ENCODE assay signal across 11 cellular contexts in genomic region chr6:118787746-118788419, GRCh38.
DNase-seq lines count a peak whose midpoint lies in the region; ATAC-seq and TF ChIP-seq lines count a peak whose summit lies in the region.
"Had no signal": no experiment of that assay in that cellular context is flagged by ENCODE, and none has a peak within 500 bp of the region (broad histone marks: within the 10 kb centered on the region; RNA-seq: fewer than 3 reads in every experiment).

No MANE protein-coding gene starts in this region.

- no peak overlapping the region for H3K4me3 Mint-ChIP-seq in activated B cell treated with CpG ODN at 0.5 μM for 24 hours

- no peaks in the 10 kb centered on the region for H3K9me3 Mint-ChIP-seq in activated B cell treated with CpG ODN at 0.5 μM for 24 hours

- intact Hi-C loops in activated B cell treated with CpG ODN at 0.5 μM for 24 hours (cut with micrococcal nuclease): no loop called here

- peaks cover 24% of the 10 kb centered on the region for H3K4me1 Mint-ChIP-seq in activated B cell treated with CpG ODN at 0.5 μM for 24 hours

- no peak for TF ChIP-seq CTCF in activated B cell treated with CpG ODN at 0.5 μM for 24 hours (IDR thresholded peaks at IDR 0.05)

- peak overlapping the region; percentile 31 for H3K27ac Mint-ChIP-seq in activated B cell treated with CpG ODN at 0.5 μM for 24 hours

- POLR2A ChIA-PET in activated B cell treated with CpG ODN at 0.5 μM for 24 hours (lab: Charles Lee): no interaction called here

- H3K36me3 Mint-ChIP-seq in activated B cell treated with CpG ODN at 0.5 μM for 24 hours (ENCODE audit: low read depth): no peaks in the 10 kb centered on the region

- H3K27me3 Mint-ChIP-seq in activated B cell treated with CpG ODN at 0.5 μM for 24 hours: no peaks in the 10 kb centered on the region

- ATAC-seq in activated B cell treated with CpG ODN at 0.5 μM for 24 hours (ENCODE audit: low read depth) (no peak), HG03520 (IDR thresholded peaks at IDR 0.05; ENCODE audit: unreplicated experiment) (no peak), HG03175 (IDR thresholded peaks at IDR 0.05; ENCODE audit: unreplicated experiment) (no peak), GM21737 (IDR thresholded peaks at IDR 0.05; ENCODE audit: unreplicated experiment) (no peak)

- CTCF ChIA-PET in activated B cell treated with CpG ODN at 0.5 μM for 24 hours (lab: Charles Lee): interaction anchor here (1.3 to 3.0 kb wide), 3 partner anchors 12 to 223 kb away, joined by 3 to 19 read pairs (median 8); no protein-coding TSS in a partner anchor

- DNase-seq in AML-193 (lab: John Stamatoyannopoulos, UW) (peak; percentile 73 to 76), COLO829 (ENCODE audit: low spot score) (peak; percentile 36), activated B cell treated with CpG ODN at 0.5 μM for 24 hours (no peak), left kidney (ENCODE audit: low read depth, low spot score) (peak; percentile 15), kidney tubule cell (ENCODE audit: low spot score) (no peak)
- DNase-seq: activated CD4-positive, CD25-positive, alpha-beta regulatory T cell treated with anti-CD3 and anti-CD28 coated beads, Interleukin-2, amount 50 U/mL, for 72 hours; amniotic stem cell; NCI-H187 treated with DMSO at 0.1 percent for 48 hours had no signal

Comparison
In these comparisons a context has a peak if more than half of its experiments do, and no peak if none do; other contexts are left out.
1. DNase-seq: peak in AML-193 (2 of 2), COLO829 (single experiment) and left kidney (single experiment); none in activated B cell treated with CpG ODN at 0.5 μM for 24 hours (single experiment) and kidney tubule cell (single experiment).